In genomic region chr20:31604567-31605030, GRCh38 we compare ENCODE assay signal across 1 cellular context.
A peak's percentile ranks its signal among the peaks of the same experiment; 100 is the strongest.
TF ChIP-seq lines count a peak whose summit lies in the region.

No MANE protein-coding gene starts in this region.

TF ChIP-seq in H1, 55 proteins besides CTCF, POLR2A, EP300 and RAD21:
- no peak for TF ChIP-seq PHF8 (conservative IDR thresholded peaks at IDR 0.05; ENCODE audit: low read depth, low read length)
- TF ChIP-seq USF2 (IDR thresholded peaks at IDR 0.05; ENCODE audit: low read length): no peak
- TF ChIP-seq SUZ12 (IDR thresholded peaks at IDR 0.05; ENCODE audit: low read length): no peak
- TF ChIP-seq, protein P1, sequence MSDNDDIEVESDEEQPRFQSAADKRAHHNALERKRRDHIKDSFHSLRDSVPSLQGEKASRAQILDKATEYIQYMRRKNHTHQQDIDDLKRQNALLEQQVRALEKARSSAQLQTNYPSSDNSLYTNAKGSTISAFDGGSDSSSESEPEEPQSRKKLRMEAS (IDR thresholded peaks at IDR 0.05): no peak
- TF ChIP-seq EGR1 (IDR thresholded peaks at IDR 0.05; ENCODE audit: borderline replicate concordance, low read depth, low read length): no peak
- TF ChIP-seq HDAC2 (IDR thresholded peaks at IDR 0.05; ENCODE audit: borderline replicate concordance in 1 of 2, low read depth in 2 of 2, low read length in 2 of 2): 0 out of 4 replicates have a peak, but pooled peaks of 1 of the 2 experiments have one; percentile 3
- no peak for TF ChIP-seq CEBPB (IDR thresholded peaks at IDR 0.05; ENCODE audit: low read depth, low read length)
- TF ChIP-seq KDM1A (IDR thresholded peaks at IDR 0.05; ENCODE audit: borderline replicate concordance, low read length): peak; percentile 91
- TF ChIP-seq CREB1 (IDR thresholded peaks at IDR 0.05): no peak
- TF ChIP-seq SIN3A (conservative IDR thresholded peaks at IDR 0.05 in 1 of 2, IDR thresholded peaks at IDR 0.05 in 1 of 2; ENCODE audit: low read depth in 1 of 2, low read length in 2 of 2): no peak
- TF ChIP-seq SRF (IDR thresholded peaks at IDR 0.05; ENCODE audit: low read depth, low read length): no peak
- TF ChIP-seq ATF2 (IDR thresholded peaks at IDR 0.05; ENCODE audit: low read length): 0 out of 2 replicates have a peak, but pooled peaks have one; percentile 17
- no peak for TF ChIP-seq SIX5 (IDR thresholded peaks at IDR 0.05; ENCODE audit: low read depth, low read length)
- TF ChIP-seq TCF12 (IDR thresholded peaks at IDR 0.05; ENCODE audit: low read depth, low read length): no peak
- TF ChIP-seq POU5F1 (IDR thresholded peaks at IDR 0.05; ENCODE audit: low read depth, low read length): no peak
